ENCODE assay signal across 26 cellular contexts in the genomic region with DNA sequence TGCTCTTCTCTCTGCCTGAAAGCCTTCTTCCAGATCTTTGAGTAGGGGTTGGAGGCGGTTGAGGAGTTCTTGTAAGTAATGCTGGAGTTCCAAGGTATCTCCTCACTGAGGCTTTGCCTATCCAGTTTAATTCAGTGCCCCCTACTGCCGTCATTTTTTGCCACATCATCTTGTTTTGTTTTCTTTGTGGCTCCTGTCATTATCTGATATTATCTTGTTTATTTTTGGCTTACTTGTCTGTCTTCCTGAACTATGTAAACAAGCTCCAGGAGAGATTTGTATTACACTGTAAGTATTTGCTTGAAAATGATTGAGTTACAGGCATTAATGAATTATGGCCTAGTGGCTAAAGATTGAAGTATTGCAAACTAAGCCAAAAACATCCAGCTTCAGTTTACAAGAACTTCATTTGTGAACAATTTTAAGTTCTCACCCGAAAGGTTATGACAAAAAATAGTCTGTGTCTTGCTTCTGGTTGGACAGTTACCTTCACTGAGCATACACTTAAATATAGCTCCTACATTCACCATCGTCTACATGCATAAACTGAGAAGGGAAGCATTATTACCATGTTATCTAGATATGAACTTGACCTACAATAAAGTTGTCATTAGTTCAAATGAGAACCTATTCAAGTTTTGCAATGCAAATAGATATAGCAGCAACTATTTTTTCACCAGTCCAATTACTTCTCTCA.
A peak's percentile ranks its signal among the peaks of the same experiment; 100 is the strongest.
DNase-seq lines count a peak whose midpoint lies in the region; ATAC-seq and TF ChIP-seq lines count a peak whose summit lies in the region.
"Had no signal": no experiment of that assay in that cellular context is flagged by ENCODE, and none has a peak within 500 bp of the region (broad histone marks: within the 10 kb centered on the region; RNA-seq: fewer than 3 reads in every experiment).

No MANE protein-coding gene starts in this region.

- no peaks in the 10 kb centered on the region for H3K36me3 ChIP-seq in HCT116 (ENCODE audit: control insufficient read depth in 1 of 2, insufficient read depth in 2 of 2, low read length in 2 of 2)
- H3K36me3 ChIP-seq in PC-9 (ENCODE audit: low read depth): no peaks in the 10 kb centered on the region
- H3K36me3 ChIP-seq in parathyroid adenoma (ENCODE audit: control insufficient read depth, insufficient read depth, low read length): no peaks in the 10 kb centered on the region
- no peaks in the 10 kb centered on the region for H3K36me3 ChIP-seq in esophagus squamous epithelium
- H3K36me3 ChIP-seq: adrenal gland, left lung, sigmoid colon had no signal

- TF ChIP-seq POLR2A in HCT116 (IDR thresholded peaks at IDR 0.05; ENCODE audit: borderline replicate concordance, extremely low read depth, insufficient read depth, insufficient read length): no peak
- no peak for TF ChIP-seq POLR2A in esophagus squamous epithelium (IDR thresholded peaks at IDR 0.05)

- H3K27ac ChIP-seq in HCT116 (ENCODE audit: low read depth, low read length): no peak overlapping the region
- peak overlapping the region; percentile 0; the same call in 1 of the 2 replicates for H3K27ac ChIP-seq in PC-9
- H3K27ac ChIP-seq in parathyroid adenoma: no peak overlapping the region
- no peak overlapping the region for H3K27ac ChIP-seq in esophagus squamous epithelium
- H3K27ac ChIP-seq: adrenal gland, body of pancreas, dorsolateral prefrontal cortex, GM23248, KMS-11, left lung, sigmoid colon, SK-N-MC had no signal

- POLR2A ChIA-PET in HCT116 (lab: Charles Lee) (no interaction called here), PC-9 (lab: Charles Lee; ENCODE audit: unreplicated experiment) (no interaction called here)

- H3K9ac ChIP-seq in HCT116 (ENCODE audit: low read length) (no peak overlapping the region), parathyroid adenoma (no peak overlapping the region)
- H3K9ac ChIP-seq: GM23248, KMS-11 had no signal

- no peaks in the 10 kb centered on the region for H3K79me2 ChIP-seq in HCT116 (ENCODE audit: insufficient read depth, low read length)
- H3K79me2 ChIP-seq in PC-9 (ENCODE audit: low read depth): no peaks in the 10 kb centered on the region
- no peaks in the 10 kb centered on the region for H3K79me2 ChIP-seq in parathyroid adenoma

- WGBS in esophagus squamous epithelium, 2 donors: 81 to 83% methylated on average over 4 of the region's 4 CpGs

- H3K4me3 ChIP-seq in HCT116 (replicated peaks in 1 of 2; ENCODE audit: low read depth in 1 of 2, low read length in 2 of 2) (no peak overlapping the region), PC-9 (no peak overlapping the region), parathyroid adenoma (ENCODE audit: low read depth, low read length) (no peak overlapping the region), esophagus squamous epithelium (no peak overlapping the region)
- H3K4me3 ChIP-seq: adrenal gland, body of pancreas, dorsolateral prefrontal cortex, GM23248, left lung, sigmoid colon, SK-N-MC had no signal

- no peaks in the 10 kb centered on the region for H3K9me3 ChIP-seq in HCT116 (ENCODE audit: control insufficient read depth in 1 of 2, insufficient read depth in 1 of 2, low read depth in 1 of 2, low read length in 2 of 2)
- peaks cover 3% of the 10 kb centered on the region; the same call in 1 of the 2 replicates for H3K9me3 ChIP-seq in PC-9 (ENCODE audit: insufficient read depth, low read depth)
- H3K9me3 ChIP-seq in parathyroid adenoma (ENCODE audit: control insufficient read depth, low read length): no peaks in the 10 kb centered on the region
- H3K9me3 ChIP-seq in esophagus squamous epithelium: no peaks in the 10 kb centered on the region
- H3K9me3 ChIP-seq: adrenal gland, body of pancreas, left lung, sigmoid colon had no signal

- CTCF ChIA-PET in HCT116 (lab: Charles Lee) (no interaction called here), PC-9 (lab: Charles Lee) (no interaction called here)

- H4K20me1 ChIP-seq in HCT116 (ENCODE audit: insufficient read depth): no peaks in the 10 kb centered on the region
- H4K20me1 ChIP-seq in PC-9 (ENCODE audit: insufficient read depth): no peaks in the 10 kb centered on the region

- H3K27me3 ChIP-seq in HCT116 (ENCODE audit: insufficient read depth, low read length) (no peaks in the 10 kb centered on the region), PC-9 (ENCODE audit: insufficient read depth, low read depth) (no peaks in the 10 kb centered on the region), parathyroid adenoma (ENCODE audit: control insufficient read depth, insufficient read depth, low read length) (no peaks in the 10 kb centered on the region), esophagus squamous epithelium (no peaks in the 10 kb centered on the region)
- H3K27me3 ChIP-seq: adrenal gland, body of pancreas, left lung, sigmoid colon had no signal

- RAD21 ChIA-PET in HCT116 (lab: Charles Lee; ENCODE audit: low non-redundant PET in 1 of 2, low total read pairs in 2 of 2, uncharacterized antibody in 2 of 2, unreplicated experiment in 2 of 2): no interaction called here

- intact Hi-C loops in HCT116 (cut with micrococcal nuclease): no loop called here
- intact Hi-C loops in PC-9 (cut with micrococcal nuclease; ENCODE audit: unreplicated experiment): no loop called here
- intact Hi-C loops in esophagus squamous epithelium (cut with DNase I): no loop called here

- no peaks in the 10 kb centered on the region for H3F3A ChIP-seq in PC-9 (ENCODE audit: insufficient read depth, low read depth)

- H3K9me2 ChIP-seq in HCT116 (ENCODE audit: insufficient read depth) (no peaks in the 10 kb centered on the region), PC-9 (ENCODE audit: insufficient read depth) (no peaks in the 10 kb centered on the region)

- BruUV-seq in HCT116 (replicated peaks; lab: Mats Ljungman, UMichigan) (no TSS peak), PC-9 (replicated peaks; lab: Mats Ljungman, UMichigan) (no TSS peak)

- ATAC-seq in HCT116 (no peak), SK-N-SH treated with all-trans-retinoic acid at 6 μM for 48 hours (no peak)
- ATAC-seq: activated T-cell treated with anti-CD3 and anti-CD28 coated beads, Interleukin-2, amount 50 U/mL, for 72 hours; body of pancreas; left lung; stimulated activated effector memory CD8-positive, alpha-beta T cell treated with anti-CD3 and anti-CD28 coated beads, Interleukin-12 subunit alpha, Interleukin-12 subunit beta, amount 100 ng/mL, for 72 hours had no signal

- TF ChIP-seq RAD21 in HCT116 (IDR thresholded peaks at IDR 0.05; ENCODE audit: low read depth): 0 out of 2 replicates have a peak, but pooled peaks have one; percentile 15

- in situ Hi-C loops in Caki2 (cut with HindIII; ENCODE audit: low pct_unique_long_range_greater_than_20kb, low sequenced_read_pairs): no loop called here

- DNase-seq in Caki2 (ENCODE audit: low read depth) (peak; percentile 48), HCT116 (ENCODE audit: low read depth, low spot score) (no peak), PC-9 (peak in 1 of 2 experiments; percentile 83), esophagus squamous epithelium (lab: John Stamatoyannopoulos, UW) (no peak), T1000 (lab: John Stamatoyannopoulos, UW) (no peak)
- DNase-seq: activated CD4-positive, alpha-beta T cell treated with anti-CD3 and anti-CD28 coated beads for 48 hours; activated naive CD4-positive, alpha-beta T cell treated with anti-CD3 and anti-CD28 coated beads for 36 hours; activated T-cell treated with anti-CD3 and anti-CD28 coated beads, Interleukin-2, amount 50 U/mL, for 72 hours; adrenal gland; body of pancreas; cerebellar nuclear complex; dorsolateral prefrontal cortex; GM23248; left lung; NCI-H1048; NCI-H187 treated with DMSO at 0.1 percent for 48 hours; NCI-H524 treated with DMSO at 0.1 percent for 48 hours; sigmoid colon; stimulated activated CD4-positive, alpha-beta T cell treated with anti-CD3 and anti-CD28 coated beads, Interleukin-4, amount 100 ng/mL, for 24 hours; substantia nigra; T-helper 2 cell had no signal

- TF ChIP-seq CTCF in HCT116 (IDR thresholded peaks at IDR 0.05 in 2 of 3, conservative IDR thresholded peaks at IDR 0.05 in 1 of 3; ENCODE audit: borderline replicate concordance in 1 of 3, insufficient read depth in 1 of 3, low read depth in 2 of 3, low read length in 2 of 3) (no peak), PC-9 (conservative IDR thresholded peaks at IDR 0.05) (0 out of 2 replicates have a peak, but pooled peaks have one; percentile 18), parathyroid adenoma (IDR thresholded peaks at IDR 0.05) (no peak), esophagus squamous epithelium (IDR thresholded peaks at IDR 0.05) (no peak)

- H2AFZ ChIP-seq in HCT116 (ENCODE audit: low read depth, low read length, poor library complexity, severe bottlenecking) (no peak overlapping the region), PC-9 (no peak overlapping the region), parathyroid adenoma (no peak overlapping the region)
- H2AFZ ChIP-seq: GM23248 had no signal

- H3K4me2 ChIP-seq in HCT116 (ENCODE audit: low read length) (no peak overlapping the region), PC-9 (peak overlapping the region; percentile 39), parathyroid adenoma (ENCODE audit: low read length) (peak overlapping the region; percentile 38)
- H3K4me2 ChIP-seq: KMS-11 had no signal

- H3K4me1 ChIP-seq in HCT116 (ENCODE audit: control insufficient read depth in 1 of 2, insufficient read depth in 2 of 2, low read length in 2 of 2) (0 out of 4 replicates have a peak, but pooled peaks cover 0 to 3% of the 10 kb centered on the region in 2 experiments), PC-9 (replicated peaks; ENCODE audit: insufficient read depth) (peaks cover 16% of the 10 kb centered on the region), parathyroid adenoma (no peaks in the 10 kb centered on the region), esophagus squamous epithelium (no peaks in the 10 kb centered on the region)
- H3K4me1 ChIP-seq: adrenal gland, body of pancreas, left lung, sigmoid colon had no signal

TF ChIP-seq in HCT116, 20 proteins besides CTCF, POLR2A, EP300 and RAD21 (continues in another document):
- no peak for TF ChIP-seq CBX3 (IDR thresholded peaks at IDR 0.05; ENCODE audit: low read depth)
- TF ChIP-seq, protein P1, sequence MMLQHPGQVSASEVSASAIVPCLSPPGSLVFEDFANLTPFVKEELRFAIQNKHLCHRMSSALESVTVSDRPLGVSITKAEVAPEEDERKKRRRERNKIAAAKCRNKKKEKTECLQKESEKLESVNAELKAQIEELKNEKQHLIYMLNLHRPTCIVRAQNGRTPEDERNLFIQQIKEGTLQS (IDR thresholded peaks at IDR 0.05): no peak

TF ChIP-seq in SK-N-SH treated with all-trans-retinoic acid at 6 μM for 48 hours, 23 proteins besides CTCF, POLR2A, EP300 and RAD21:
- no peak for TF ChIP-seq ZC3H10 (CRISPR knock-in tag; IDR thresholded peaks at IDR 0.05)
- TF ChIP-seq TCF4 (CRISPR knock-in tag; IDR thresholded peaks at IDR 0.05; ENCODE audit: borderline replicate concordance): no peak
- TF ChIP-seq OSR1 (CRISPR knock-in tag; IDR thresholded peaks at IDR 0.05): no peak
- no peak for TF ChIP-seq ZNF8 (CRISPR knock-in tag; IDR thresholded peaks at IDR 0.05)
